12 cellular contexts compared by ENCODE assay signal in genomic region chr11:44016129-44016528, GRCh38. TPM values are rescaled to one million over a fixed set of nuclear protein-coding genes. Genes with fewer than 3 reads are reported as not detected.
DNase-seq lines count a peak whose midpoint lies in the region; ATAC-seq and TF ChIP-seq lines count a peak whose summit lies in the region.
"Had no signal": no experiment of that assay in that cellular context is flagged by ENCODE, and none has a peak within 500 bp of the region (broad histone marks: within the 10 kb centered on the region; RNA-seq: fewer than 3 reads in every experiment).

No MANE protein-coding gene starts in this region.

- no peaks in the 10 kb centered on the region for H3K9me3 Mint-ChIP-seq in activated naive CD8-positive, alpha-beta T cell treated with anti-CD3 and anti-CD28 coated beads, Interleukin-2, amount 50 U/mL, for 24 hours
- H3K9me3 Mint-ChIP-seq: activated naive CD4-positive, alpha-beta T cell treated with anti-CD3 and anti-CD28 coated beads, Interleukin-2, amount 50 U/mL, for 72 hours had no signal

- H3K4me1 ChIP-seq in Panc1 (ENCODE audit: control insufficient read depth, insufficient read depth, low read length) (no peaks in the 10 kb centered on the region), psoas muscle (no peaks in the 10 kb centered on the region)

- 14 to 26% (median 17%) methylated on average over 5 of the region's 5 CpGs for WGBS in psoas muscle, 3 donors

- no peak overlapping the region for H3K4me3 Mint-ChIP-seq in activated naive CD8-positive, alpha-beta T cell treated with anti-CD3 and anti-CD28 coated beads, Interleukin-2, amount 50 U/mL, for 24 hours

- CTCF ChIA-PET in Panc1 (lab: Charles Lee): no interaction called here

- ATAC-seq in Panc1: 0 out of 2 replicates have a peak, but pooled peaks have one; percentile 64
- peak; percentile 37 to 64 (median 52) for ATAC-seq in psoas muscle
- ATAC-seq in activated naive CD8-positive, alpha-beta T cell treated with anti-CD3 and anti-CD28 coated beads, Interleukin-2, amount 50 U/mL, for 24 hours: no peak
- ATAC-seq in HG02870 (IDR thresholded peaks at IDR 0.05; ENCODE audit: unreplicated experiment): no peak
- ATAC-seq: upper lobe of right lung had no signal

- H3K27ac Mint-ChIP-seq in activated naive CD8-positive, alpha-beta T cell treated with anti-CD3 and anti-CD28 coated beads, Interleukin-2, amount 50 U/mL, for 24 hours: no peak overlapping the region

- H3K9me3 ChIP-seq in Panc1 (ENCODE audit: control insufficient read depth, insufficient read depth, low read depth, low read length) (no peaks in the 10 kb centered on the region), psoas muscle (no peaks in the 10 kb centered on the region)
- H3K9me3 ChIP-seq: upper lobe of right lung had no signal

- H3K36me3 ChIP-seq in Panc1 (ENCODE audit: control insufficient read depth, insufficient read depth, low read length) (no peaks in the 10 kb centered on the region), psoas muscle (ENCODE audit: insufficient read depth in 1 of 2, low read depth in 1 of 2) (no peaks in the 10 kb centered on the region)
- H3K36me3 ChIP-seq: upper lobe of right lung had no signal

- TF ChIP-seq CTCF in Panc1 (IDR thresholded peaks at IDR 0.05) (no peak), psoas muscle (IDR thresholded peaks at IDR 0.05) (no peak)

- intact Hi-C loops in Panc1 (cut with micrococcal nuclease; ENCODE audit: unreplicated experiment) (no loop called here), psoas muscle (cut with DNase I) (no loop called here)

- POLR2A ChIA-PET in Panc1 (lab: Charles Lee): no interaction called here

- no peaks in the 10 kb centered on the region for H3K4me1 Mint-ChIP-seq in activated naive CD8-positive, alpha-beta T cell treated with anti-CD3 and anti-CD28 coated beads, Interleukin-2, amount 50 U/mL, for 24 hours

- no peaks in the 10 kb centered on the region for H3K36me3 Mint-ChIP-seq in activated naive CD8-positive, alpha-beta T cell treated with anti-CD3 and anti-CD28 coated beads, Interleukin-2, amount 50 U/mL, for 24 hours (ENCODE audit: low read depth)
- H3K36me3 Mint-ChIP-seq: activated naive CD4-positive, alpha-beta T cell treated with anti-CD3 and anti-CD28 coated beads, Interleukin-2, amount 50 U/mL, for 72 hours had no signal

- H3K27me3 ChIP-seq in Panc1 (ENCODE audit: control insufficient read depth, insufficient read depth, low read length): peaks cover 5% of the 10 kb centered on the region
- no peaks in the 10 kb centered on the region for H3K27me3 ChIP-seq in psoas muscle (ENCODE audit: insufficient read depth in 3 of 3, low read length in 2 of 3)
- H3K27me3 ChIP-seq: upper lobe of right lung had no signal

- H3K4me3 ChIP-seq in Panc1 (ENCODE audit: low read depth in 2 of 2, low read length in 2 of 2) (no peak overlapping the region), psoas muscle (no peak overlapping the region)
- H3K4me3 ChIP-seq: upper lobe of right lung had no signal

- DNase-seq in EH (ENCODE audit: low read depth) (peak; percentile 68), Panc1 (ENCODE audit: low read depth, low spot score) (no peak), fibroblast of the conjunctiva (ENCODE audit: low read depth) (peak; percentile 69), psoas muscle (peak; percentile 59 to 78), hippocampal formation (lab: John Stamatoyannopoulos, UW) (no peak), NCI-H748 treated with DMSO at 0.1 percent for 48 hours (lab: John Stamatoyannopoulos, UW) (no peak)
- DNase-seq in activated naive CD8-positive, alpha-beta T cell treated with anti-CD3 and anti-CD28 coated beads, Interleukin-2, amount 50 U/mL, for 24 hours: no peak
- DNase-seq: stimulated activated CD4-positive, alpha-beta T cell treated with anti-CD3 and anti-CD28 coated beads, Interleukin-2, amount 100 ng/mL, for 24 hours; upper lobe of right lung had no signal

- no peak overlapping the region for H3K27ac ChIP-seq in Panc1 (ENCODE audit: low read length)
- H3K27ac ChIP-seq in psoas muscle: no peak overlapping the region

- peaks cover 2% of the 10 kb centered on the region for H3K27me3 Mint-ChIP-seq in activated naive CD8-positive, alpha-beta T cell treated with anti-CD3 and anti-CD28 coated beads, Interleukin-2, amount 50 U/mL, for 24 hours

- BruUV-seq in Panc1 (replicated peaks; lab: Mats Ljungman, UMichigan): no TSS peak

- in situ Hi-C loops in Panc1 (cut with HindIII; ENCODE audit: low pct_unique_long_range_greater_than_20kb, low sequenced_read_pairs): no loop called here

RNA-seq across cellular contexts. Expression of gene ACCSL, which starts 31.7 kb away (rescaled TPM):
- total RNA-seq in Panc1 (2021; ENCODE audit: unreplicated experiment): not detected
- not detected for polyA plus RNA-seq in Panc1 (2012; ENCODE audit: insufficient read length)
- not detected for total RNA-seq in psoas muscle
- under 1 TPM in 1 of 3 donors, not detected in 2; 0.01 TPM for polyA plus RNA-seq in psoas muscle
- total RNA-seq: upper lobe of right lung had no signal
- polyA plus RNA-seq: esophagus had no signal

RNA-seq across cellular contexts. Expression of gene ACCS, which starts 49.9 kb away (rescaled TPM):
- total RNA-seq in Panc1 (2021; ENCODE audit: unreplicated experiment): 38.0 TPM
- polyA plus RNA-seq in Panc1 (2012; ENCODE audit: insufficient read length): 17.1 TPM
- 1 to 10 TPM; 3.5 to 7.1 (median 3.8) TPM for total RNA-seq in psoas muscle
- polyA plus RNA-seq in psoas muscle: 1 to 10 TPM; 1.5 to 5.9 (median 1.8) TPM

Comparison
In these comparisons a context has a peak if more than half of its experiments do, and no peak if none do; other contexts are left out.
1. DNase-seq: peak in EH (single experiment), fibroblast of the conjunctiva (single experiment) and psoas muscle (2 of 2); none in Panc1 (single experiment), activated naive CD8-positive, alpha-beta T cell treated with anti-CD3 and anti-CD28 coated beads, Interleukin-2, amount 50 U/mL, for 24 hours (single experiment), hippocampal formation (0 of 2) and NCI-H748 treated with DMSO at 0.1 percent for 48 hours (single experiment).
2. ATAC-seq: peak in Panc1 (single experiment) and psoas muscle (4 of 4); none in activated naive CD8-positive, alpha-beta T cell treated with anti-CD3 and anti-CD28 coated beads, Interleukin-2, amount 50 U/mL, for 24 hours (single experiment) and HG02870 (single experiment).